In the genomic region with DNA sequence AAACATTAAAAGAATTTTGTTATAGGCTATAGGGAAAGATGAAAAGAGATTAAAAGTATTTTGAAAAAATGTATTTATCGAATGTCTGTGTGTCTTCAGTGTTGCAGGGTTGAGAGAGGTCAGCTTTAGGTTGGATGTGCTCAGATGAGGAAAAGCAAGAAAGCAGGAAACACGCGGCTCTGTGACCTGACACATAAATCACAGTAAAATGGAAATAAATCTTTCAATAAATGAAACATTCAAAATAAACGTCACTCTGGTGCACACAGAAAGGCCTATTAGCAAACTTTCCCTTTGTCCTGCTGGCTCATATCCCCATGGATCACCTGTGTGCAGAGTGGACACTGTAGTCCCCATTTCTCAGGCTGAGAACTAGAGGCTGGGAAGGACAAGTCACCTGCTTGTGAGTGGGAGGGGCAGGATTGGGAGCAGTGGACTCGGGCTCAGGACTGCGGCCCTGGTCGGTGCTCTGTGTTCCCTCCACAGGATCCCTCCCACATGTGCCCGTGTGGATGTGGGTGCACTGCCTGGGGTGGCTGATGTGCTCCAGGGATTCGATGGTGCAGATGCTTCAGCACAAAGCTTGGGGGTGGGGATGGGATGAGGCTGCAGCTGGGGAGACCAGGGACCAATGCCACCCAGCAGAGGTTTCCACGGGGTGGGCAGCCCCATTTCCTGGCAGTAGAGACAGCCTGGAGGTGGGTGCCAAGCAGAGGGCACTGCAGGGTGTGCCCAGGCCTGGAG, we compare ENCODE assay signal across 20 cellular contexts.
DNase-seq lines count a peak whose midpoint lies in the region; ATAC-seq, FAIRE-seq and TF ChIP-seq lines count a peak whose summit lies in the region.
"Had no signal": no experiment of that assay in that cellular context is flagged by ENCODE, and none has a peak within 500 bp of the region (broad histone marks: within the 10 kb centered on the region; RNA-seq: fewer than 3 reads in every experiment).

No MANE protein-coding gene starts in this region.

- CTCF ChIA-PET in K562 (lab: Yijun Ruan, JAX; ENCODE audit: low intra/inter-chr PET ratio), result interaction anchor here (1.0 kb wide), 1 partner anchor 86 kb away, joined by 4 read pairs; no protein-coding TSS in a partner anchor

- no peak for DNase-seq in activated T-cell treated with anti-CD3 and anti-CD28 coated beads, Interleukin-2, amount 50 U/mL, for 72 hours
- DNase-seq in activated T-cell treated with anti-CD3 and anti-CD28 coated beads for 4 hours (no peak), K562 (ENCODE audit: extremely low read depth in 1 of 4, low spot score in 3 of 4) (no peak), natural killer cell (no peak), NCI-H345 (lab: John Stamatoyannopoulos, UW) (no peak), GOT3 (lab: John Stamatoyannopoulos, UW) (no peak)
- DNase-seq: DMS79, KG1, NCI-H1417 treated with DMSO at 0.1 percent for 48 hours, NCI-H1930, NCI-H2171, NCI-H446 treated with DMSO at 0.1 percent for 48 hours, NCI-H748 treated with DMSO at 0.1 percent for 48 hours, RPMI8226, SJCRH30 had no signal

- H3K9me3 ChIP-seq in K562 (replicated peaks; ENCODE audit: control insufficient read depth, insufficient read depth, low read depth, low read length), result no peaks in the 10 kb centered on the region
- H3K9me3 ChIP-seq: SJCRH30 had no signal

- no peaks in the 10 kb centered on the region for H3K9me3 Mint-ChIP-seq in activated T-cell treated with anti-CD3 and anti-CD28 coated beads, Interleukin-2, amount 50 U/mL, for 72 hours
- no peaks in the 10 kb centered on the region for H3K9me3 Mint-ChIP-seq in natural killer cell

- no TSS peak for BruUV-seq in K562 (replicated peaks; lab: Mats Ljungman, UMichigan)

- no peak for TF ChIP-seq EP300 in K562 (IDR thresholded peaks at IDR 0.05; ENCODE audit: low read length)

- peak overlapping the region in 1 of 2 experiments; percentile 11; a peak in 1 of 4 replicates for H3K9ac ChIP-seq in K562 (ENCODE audit: insufficient read depth in 1 of 2, low read depth in 2 of 2, low read length in 2 of 2)

- no peak for ATAC-seq in activated T-cell treated with anti-CD3 and anti-CD28 coated beads, Interleukin-2, amount 50 U/mL, for 72 hours (replicated peaks in 1 of 2)
- ATAC-seq in K562 (no peak), natural killer cell (peak in 1 of 3 donors; percentile 31), HG02763 (IDR thresholded peaks at IDR 0.05; ENCODE audit: unreplicated experiment) (no peak)

- peaks cover 18 to 23% of the 10 kb centered on the region in 2 experiments for H3K27me3 ChIP-seq in K562 (ENCODE audit: control insufficient read depth in 2 of 2, insufficient read depth in 2 of 2, low read length in 2 of 2)
- H3K27me3 ChIP-seq: SJCRH30 had no signal

- H3K4me3 Mint-ChIP-seq in activated T-cell treated with anti-CD3 and anti-CD28 coated beads, Interleukin-2, amount 50 U/mL, for 72 hours, result no peak overlapping the region
- H3K4me3 Mint-ChIP-seq in natural killer cell, result peak overlapping the region; percentile 76

- H3K4me2 ChIP-seq in K562 (ENCODE audit: insufficient read depth, low read length), result no peak overlapping the region

- no peak overlapping the region for H3K4me3 ChIP-seq in K562
- H3K4me3 ChIP-seq: SJCRH30 had no signal

- under 1% methylated on average over 10 of the region's 10 CpGs for WGBS in K562 (ENCODE audit: insufficient coverage, low coverage, missing lambda C conversion rate)

- H3K9me1 ChIP-seq in K562 (ENCODE audit: control insufficient read depth, insufficient read depth, low read length), result peaks cover 6% of the 10 kb centered on the region

- no peak for TF ChIP-seq POLR2A in K562 (conservative IDR thresholded peaks at IDR 0.05)

- TF ChIP-seq CTCF in K562 (IDR thresholded peaks at IDR 0.05 in 2 of 3, conservative IDR thresholded peaks at IDR 0.05 in 1 of 3; ENCODE audit: insufficient read depth in 2 of 3, low read depth in 1 of 3, low read length in 3 of 3), result no peak
- TF ChIP-seq CTCF in natural killer cell (IDR thresholded peaks at IDR 0.05), result no peak

- H3K4me1 ChIP-seq in K562 (replicated peaks in 1 of 2; ENCODE audit: control insufficient read depth in 2 of 2, insufficient read depth in 2 of 2, low read length in 2 of 2), result no peaks in the 10 kb centered on the region
- H3K4me1 ChIP-seq: SJCRH30 had no signal

- TF ChIP-seq RAD21 in K562 (CRISPR knock-in tag; conservative IDR thresholded peaks at IDR 0.05 in 1 of 2, IDR thresholded peaks at IDR 0.05 in 1 of 2), result no peak

- no peaks in the 10 kb centered on the region for H3K79me2 ChIP-seq in K562 (ENCODE audit: control insufficient read depth, insufficient read depth, low read length)

- in situ Hi-C loops in K562 (cut with MboI), result no loop called here

- intact Hi-C loops in K562 (cut with micrococcal nuclease), result no loop called here
- intact Hi-C loops in natural killer cell (cut with micrococcal nuclease), result no loop called here

- H3K36me3 ChIP-seq in K562 (ENCODE audit: control insufficient read depth, insufficient read depth, low read length), result no peaks in the 10 kb centered on the region
- H3K36me3 ChIP-seq: SJCRH30 had no signal

- no peak for FAIRE-seq in K562 (lab: Jason Lieb, UNC)
- FAIRE-seq: A204.1, D721Med, H1 had no signal

- no peaks in the 10 kb centered on the region for H3K27me3 Mint-ChIP-seq in activated T-cell treated with anti-CD3 and anti-CD28 coated beads, Interleukin-2, amount 50 U/mL, for 72 hours (ENCODE audit: low read depth)
- no peaks in the 10 kb centered on the region for H3K27me3 Mint-ChIP-seq in natural killer cell (ENCODE audit: low read depth in 2 of 2)

- POLR2A ChIA-PET in K562 (lab: Yijun Ruan, JAX), result interaction anchor here (0.6 to 3.1 kb wide), 9 partner anchors 11 to 478 kb away, joined by 3 to 11 read pairs (median 4); no protein-coding TSS in a partner anchor

- H3K27ac ChIP-seq in K562 (ENCODE audit: extremely low read depth, low read depth, low read length), result no peak overlapping the region
- H3K27ac ChIP-seq: C4-2B, SJCRH30 had no signal

- H3K27ac Mint-ChIP-seq in activated T-cell treated with anti-CD3 and anti-CD28 coated beads, Interleukin-2, amount 50 U/mL, for 72 hours, result peak overlapping the region; percentile 61
- peak overlapping the region; percentile 88 to 92 for H3K27ac Mint-ChIP-seq in natural killer cell

- H3K4me1 Mint-ChIP-seq in activated T-cell treated with anti-CD3 and anti-CD28 coated beads, Interleukin-2, amount 50 U/mL, for 72 hours (ENCODE audit: low read depth), result peaks cover 14% of the 10 kb centered on the region
- peaks cover 74 to 81% of the 10 kb centered on the region in 2 donors for H3K4me1 Mint-ChIP-seq in natural killer cell

- H3K36me3 Mint-ChIP-seq in activated T-cell treated with anti-CD3 and anti-CD28 coated beads, Interleukin-2, amount 50 U/mL, for 72 hours (ENCODE audit: insufficient read depth in 2 of 2), result no peaks in the 10 kb centered on the region
- H3K36me3 Mint-ChIP-seq in natural killer cell, result no peaks in the 10 kb centered on the region

- no peak overlapping the region for H2AFZ ChIP-seq in K562 (ENCODE audit: low read depth, low read length)

- H4K20me1 ChIP-seq in K562 (replicated peaks; ENCODE audit: control insufficient read depth, insufficient read depth, low read length), result peaks cover 32% of the 10 kb centered on the region

TF ChIP-seq in K562, 482 proteins besides CTCF, POLR2A, EP300 and RAD21 (continues in another document):
- TF ChIP-seq ZNF282 (CRISPR knock-in tag; IDR thresholded peaks at IDR 0.05) (peak; percentile 62; the same call in 1 of the 2 replicates), IRF2 (CRISPR knock-in tag; IDR thresholded peaks at IDR 0.05) (peak; percentile 95), NR3C1 (CRISPR knock-in tag; IDR thresholded peaks at IDR 0.05) (peak; percentile 68; the same call in 1 of the 2 replicates), TGIF2 (CRISPR knock-in tag; IDR thresholded peaks at IDR 0.05) (peak; percentile 63; the same call in 1 of the 2 replicates), MECOM (CRISPR knock-in tag; IDR thresholded peaks at IDR 0.05) (no peak), TAF9B (IDR thresholded peaks at IDR 0.05; ENCODE audit: partially characterized antibody) (no peak), PRMT5 (CRISPR knock-in tag; IDR thresholded peaks at IDR 0.05) (peak; percentile 47; the same call in 1 of the 2 replicates), MYBL2 (IDR thresholded peaks at IDR 0.05; ENCODE audit: low read depth) (no peak), MYBL2 (CRISPR knock-in tag; IDR thresholded peaks at IDR 0.05; ENCODE audit: borderline replicate concordance) (0 out of 2 replicates have a peak, but pooled peaks have one; percentile 64)
- TF ChIP-seq, protein P1, sequence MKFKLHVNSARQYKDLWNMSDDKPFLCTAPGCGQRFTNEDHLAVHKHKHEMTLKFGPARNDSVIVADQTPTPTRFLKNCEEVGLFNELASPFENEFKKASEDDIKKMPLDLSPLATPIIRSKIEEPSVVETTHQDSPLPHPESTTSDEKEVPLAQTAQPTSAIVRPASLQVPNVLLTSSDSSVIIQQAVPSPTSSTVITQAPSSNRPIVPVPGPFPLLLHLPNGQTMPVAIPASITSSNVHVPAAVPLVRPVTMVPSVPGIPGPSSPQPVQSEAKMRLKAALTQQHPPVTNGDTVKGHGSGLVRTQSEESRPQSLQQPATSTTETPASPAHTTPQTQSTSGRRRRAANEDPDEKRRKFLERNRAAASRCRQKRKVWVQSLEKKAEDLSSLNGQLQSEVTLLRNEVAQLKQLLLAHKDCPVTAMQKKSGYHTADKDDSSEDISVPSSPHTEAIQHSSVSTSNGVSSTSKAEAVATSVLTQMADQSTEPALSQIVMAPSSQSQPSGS (CRISPR knock-in tag; IDR thresholded peaks at IDR 0.05), result peak; percentile 81
- TF ChIP-seq, protein P2, sequence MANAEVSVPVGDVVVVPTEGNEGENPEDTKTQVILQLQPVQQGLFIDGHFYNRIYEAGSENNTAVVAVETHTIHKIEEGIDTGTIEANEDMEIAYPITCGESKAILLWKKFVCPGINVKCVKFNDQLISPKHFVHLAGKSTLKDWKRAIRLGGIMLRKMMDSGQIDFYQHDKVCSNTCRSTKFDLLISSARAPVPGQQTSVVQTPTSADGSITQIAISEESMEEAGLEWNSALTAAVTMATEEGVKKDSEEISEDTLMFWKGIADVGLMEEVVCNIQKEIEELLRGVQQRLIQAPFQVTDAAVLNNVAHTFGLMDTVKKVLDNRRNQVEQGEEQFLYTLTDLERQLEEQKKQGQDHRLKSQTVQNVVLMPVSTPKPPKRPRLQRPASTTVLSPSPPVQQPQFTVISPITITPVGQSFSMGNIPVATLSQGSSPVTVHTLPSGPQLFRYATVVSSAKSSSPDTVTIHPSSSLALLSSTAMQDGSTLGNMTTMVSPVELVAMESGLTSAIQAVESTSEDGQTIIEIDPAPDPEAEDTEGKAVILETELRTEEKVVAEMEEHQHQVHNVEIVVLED (CRISPR knock-in tag; IDR thresholded peaks at IDR 0.05), result no peak
